In genomic region chr5:177373806-177374205, GRCh38 we compare ENCODE assay signal across 20 cellular contexts. TPM values are rescaled to one million over a fixed set of nuclear protein-coding genes. Genes with fewer than 3 reads are reported as not detected.
A peak's percentile ranks its signal among the peaks of the same experiment; 100 is the strongest.
DNase-seq lines count a peak whose midpoint lies in the region; ATAC-seq and TF ChIP-seq lines count a peak whose summit lies in the region.
"Had no signal": no experiment of that assay in that cellular context is flagged by ENCODE, and none has a peak within 500 bp of the region (broad histone marks: within the 10 kb centered on the region; RNA-seq: fewer than 3 reads in every experiment).

No MANE protein-coding gene starts in this region.

- no peak for ATAC-seq in natural killer cell
- ATAC-seq in natural killer cell treated with Interleukin-12 subunit alpha and Interleukin-12 subunit beta and Interleukin-15 and Interleukin-18, amount 100 ng/mL, for 72 hours: no peak
- no peak for ATAC-seq in activated T-helper 17 cell treated with anti-CD3 and anti-CD28 coated beads, Interleukin-2, amount 50 U/mL, for 72 hours (replicated peaks)
- peak; percentile 48 for ATAC-seq in left lobe of liver
- no peak for ATAC-seq in HG02840 (IDR thresholded peaks at IDR 0.05; ENCODE audit: low FRiP score, unreplicated experiment)
- ATAC-seq in GM18909 (IDR thresholded peaks at IDR 0.05; ENCODE audit: poor library complexity, unreplicated experiment): no peak
- ATAC-seq in SK-N-SH treated with all-trans-retinoic acid at 6 μM for 48 hours: no peak
- ATAC-seq: HCT116; mucosa of descending colon; stimulated activated memory B cell treated with anti-CD40 and anti-IgM and Interleukin-4, amounts not matched to agents 10 μg/mL and 1 μg/mL and 100 μg/mL, for 72 hours had no signal

- no peaks in the 10 kb centered on the region for H3K27me3 Mint-ChIP-seq in natural killer cell (ENCODE audit: low read depth in 2 of 2)
- no peaks in the 10 kb centered on the region for H3K27me3 Mint-ChIP-seq in natural killer cell treated with Interleukin-12 subunit alpha and Interleukin-12 subunit beta and Interleukin-15 and Interleukin-18, amount 100 ng/mL, for 72 hours
- no peaks in the 10 kb centered on the region for H3K27me3 Mint-ChIP-seq in activated T-helper 17 cell treated with anti-CD3 and anti-CD28 coated beads, Interleukin-2, amount 50 U/mL, for 72 hours
- H3K27me3 Mint-ChIP-seq: stimulated activated memory B cell treated with anti-CD40 and anti-IgM and Interleukin-4, amounts not matched to agents 10 μg/mL and 1 μg/mL and 100 μg/mL, for 72 hours had no signal

- DNase-seq in natural killer cell (no peak), left lobe of liver (ENCODE audit: low spot score) (peak; percentile 96)
- DNase-seq in natural killer cell treated with Interleukin-12 subunit alpha and Interleukin-12 subunit beta and Interleukin-15 and Interleukin-18, amount 100 ng/mL, for 72 hours (ENCODE audit: low spot score): no peak
- no peak for DNase-seq in stimulated activated CD4-positive, alpha-beta T cell treated with anti-CD3 and anti-CD28 coated beads, Interleukin-4, amount 100 ng/mL, for 24 hours
- DNase-seq: activated CD4-positive, alpha-beta T cell treated with anti-CD3 and anti-CD28 coated beads for 1 hour; activated T-cell treated with anti-CD3 and anti-CD28 coated beads, Interleukin-2, amount 50 U/mL, for 48 hours; dorsolateral prefrontal cortex; mucosa of descending colon; NCI-H774; ovary; Peyer's patch; small intestine had no signal

- no peaks in the 10 kb centered on the region for H3K36me3 Mint-ChIP-seq in natural killer cell
- H3K36me3 Mint-ChIP-seq in natural killer cell treated with Interleukin-12 subunit alpha and Interleukin-12 subunit beta and Interleukin-15 and Interleukin-18, amount 100 ng/mL, for 72 hours: peaks cover 6% of the 10 kb centered on the region
- peaks cover 39% of the 10 kb centered on the region for H3K36me3 Mint-ChIP-seq in activated T-helper 17 cell treated with anti-CD3 and anti-CD28 coated beads, Interleukin-2, amount 50 U/mL, for 72 hours (ENCODE audit: low read depth)

- intact Hi-C loops in natural killer cell (cut with micrococcal nuclease): no loop called here

- peaks cover 16 to 26% of the 10 kb centered on the region in 2 donors for H3K4me1 Mint-ChIP-seq in natural killer cell
- H3K4me1 Mint-ChIP-seq in natural killer cell treated with Interleukin-12 subunit alpha and Interleukin-12 subunit beta and Interleukin-15 and Interleukin-18, amount 100 ng/mL, for 72 hours (ENCODE audit: low read depth in 2 of 2): peaks cover 15 to 19% of the 10 kb centered on the region in 2 donors
- peaks cover 36% of the 10 kb centered on the region for H3K4me1 Mint-ChIP-seq in activated T-helper 17 cell treated with anti-CD3 and anti-CD28 coated beads, Interleukin-2, amount 50 U/mL, for 72 hours

- no peak for TF ChIP-seq CTCF in natural killer cell (IDR thresholded peaks at IDR 0.05)

- peak overlapping the region in 1 of 2 donors; percentile 38 for H3K27ac Mint-ChIP-seq in natural killer cell
- H3K27ac Mint-ChIP-seq in natural killer cell treated with Interleukin-12 subunit alpha and Interleukin-12 subunit beta and Interleukin-15 and Interleukin-18, amount 100 ng/mL, for 72 hours: no peak overlapping the region
- H3K27ac Mint-ChIP-seq in activated T-helper 17 cell treated with anti-CD3 and anti-CD28 coated beads, Interleukin-2, amount 50 U/mL, for 72 hours: peak overlapping the region; percentile 81

- H3K9me3 Mint-ChIP-seq in natural killer cell: no peaks in the 10 kb centered on the region
- no peaks in the 10 kb centered on the region for H3K9me3 Mint-ChIP-seq in natural killer cell treated with Interleukin-12 subunit alpha and Interleukin-12 subunit beta and Interleukin-15 and Interleukin-18, amount 100 ng/mL, for 72 hours
- no peaks in the 10 kb centered on the region for H3K9me3 Mint-ChIP-seq in activated T-helper 17 cell treated with anti-CD3 and anti-CD28 coated beads, Interleukin-2, amount 50 U/mL, for 72 hours
- H3K9me3 Mint-ChIP-seq: stimulated activated memory B cell treated with anti-CD40 and anti-IgM and Interleukin-4, amounts not matched to agents 10 μg/mL and 1 μg/mL and 100 μg/mL, for 72 hours had no signal

- peak overlapping the region; percentile 21 for H3K4me3 Mint-ChIP-seq in natural killer cell
- H3K4me3 Mint-ChIP-seq in natural killer cell treated with Interleukin-12 subunit alpha and Interleukin-12 subunit beta and Interleukin-15 and Interleukin-18, amount 100 ng/mL, for 72 hours: no peak overlapping the region
- peak overlapping the region; percentile 66 for H3K4me3 Mint-ChIP-seq in activated T-helper 17 cell treated with anti-CD3 and anti-CD28 coated beads, Interleukin-2, amount 50 U/mL, for 72 hours
- H3K4me3 Mint-ChIP-seq: stimulated activated memory B cell treated with anti-CD40 and anti-IgM and Interleukin-4, amounts not matched to agents 10 μg/mL and 1 μg/mL and 100 μg/mL, for 72 hours had no signal

TF ChIP-seq in SK-N-SH treated with all-trans-retinoic acid at 6 μM for 48 hours, 23 proteins besides CTCF, POLR2A, EP300 and RAD21 (continues in another document):
- TF ChIP-seq PATZ1 (CRISPR knock-in tag; IDR thresholded peaks at IDR 0.05; ENCODE audit: borderline replicate concordance): no peak
- no peak for TF ChIP-seq ESRRG (CRISPR knock-in tag; IDR thresholded peaks at IDR 0.05)
- no peak for TF ChIP-seq PPARA (CRISPR knock-in tag; IDR thresholded peaks at IDR 0.05; ENCODE audit: borderline replicate concordance)
- no peak for TF ChIP-seq ARNTL (CRISPR knock-in tag; IDR thresholded peaks at IDR 0.05; ENCODE audit: borderline replicate concordance, low read depth)
- no peak for TF ChIP-seq BACH2 (CRISPR knock-in tag; IDR thresholded peaks at IDR 0.05; ENCODE audit: borderline replicate concordance)
- TF ChIP-seq ZNF8 (CRISPR knock-in tag; IDR thresholded peaks at IDR 0.05): no peak
- no peak for TF ChIP-seq POU6F1 (CRISPR knock-in tag; IDR thresholded peaks at IDR 0.05; ENCODE audit: borderline replicate concordance, low read depth)
- TF ChIP-seq ZC3H10 (CRISPR knock-in tag; IDR thresholded peaks at IDR 0.05): no peak
- no peak for TF ChIP-seq ZNF70 (CRISPR knock-in tag; IDR thresholded peaks at IDR 0.05)
- no peak for TF ChIP-seq RARB (CRISPR knock-in tag; IDR thresholded peaks at IDR 0.05)
- TF ChIP-seq GLIS3 (CRISPR knock-in tag; IDR thresholded peaks at IDR 0.05): no peak
- no peak for TF ChIP-seq ISL1 (CRISPR knock-in tag; IDR thresholded peaks at IDR 0.05)

RNA-seq across cellular contexts. Expression of gene SLC34A1, which starts 10.4 kb away (rescaled TPM):
- total RNA-seq in natural killer cell (under 1 TPM; 0.50 to 0.66 (median 0.63) TPM), left lobe of liver (3.0 TPM)
- total RNA-seq in natural killer cell treated with Interleukin-12 subunit alpha and Interleukin-12 subunit beta and Interleukin-15 and Interleukin-18, amount 100 ng/mL, for 72 hours: not detected
- 1 to 10 TPM in 1 of 2 donors, under 1 TPM in 1; 0.56 to 1.1 TPM for total RNA-seq in activated T-helper 17 cell treated with anti-CD3 and anti-CD28 coated beads, Interleukin-2, amount 50 U/mL, for 72 hours
- total RNA-seq: dorsolateral prefrontal cortex; hepatocyte; mucosa of descending colon; ovary; T-helper 1 cell treated with Interleukin-12 subunit alpha and Interleukin-12 subunit beta and Interleukin-4 antibody, amounts not matched to agents 30 ng/mL and 1 ng/mL, for 36 hours had no signal

RNA-seq across cellular contexts. Expression of gene RGS14, which starts 16.1 kb away (rescaled TPM):
- total RNA-seq in natural killer cell (10 to 100 TPM; 57.3 to 87.0 (median 66.1) TPM), left lobe of liver (34.6 TPM)
- 10 to 100 TPM; 26.5 to 45.4 TPM for total RNA-seq in natural killer cell treated with Interleukin-12 subunit alpha and Interleukin-12 subunit beta and Interleukin-15 and Interleukin-18, amount 100 ng/mL, for 72 hours
- 100 to 1,000 TPM in 1 of 2 donors, 10 to 100 TPM in 1; 45.5 to 102 TPM for total RNA-seq in activated T-helper 17 cell treated with anti-CD3 and anti-CD28 coated beads, Interleukin-2, amount 50 U/mL, for 72 hours

RNA-seq across cellular contexts. Expression of gene LMAN2, which starts 22.3 kb away (rescaled TPM):
- total RNA-seq in natural killer cell: 100 to 1,000 TPM; 112 to 124 (median 114) TPM
- total RNA-seq in natural killer cell treated with Interleukin-12 subunit alpha and Interleukin-12 subunit beta and Interleukin-15 and Interleukin-18, amount 100 ng/mL, for 72 hours: 100 to 1,000 TPM; 136 to 150 TPM
- 100 to 1,000 TPM in 1 of 2 donors, 10 to 100 TPM in 1; 94.3 to 122 TPM for total RNA-seq in activated T-helper 17 cell treated with anti-CD3 and anti-CD28 coated beads, Interleukin-2, amount 50 U/mL, for 72 hours
- 162 TPM for total RNA-seq in left lobe of liver

RNA-seq across cellular contexts. Expression of gene PFN3, which starts 26.7 kb away (rescaled TPM):
- not detected for total RNA-seq in natural killer cell
- not detected for total RNA-seq in natural killer cell treated with Interleukin-12 subunit alpha and Interleukin-12 subunit beta and Interleukin-15 and Interleukin-18, amount 100 ng/mL, for 72 hours
- not detected for total RNA-seq in activated T-helper 17 cell treated with anti-CD3 and anti-CD28 coated beads, Interleukin-2, amount 50 U/mL, for 72 hours
- total RNA-seq in left lobe of liver: not detected
- total RNA-seq: dorsolateral prefrontal cortex; hepatocyte; mucosa of descending colon; ovary; Peyer's patch; T-helper 1 cell treated with Interleukin-12 subunit alpha and Interleukin-12 subunit beta and Interleukin-4 antibody, amounts not matched to agents 30 ng/mL and 1 ng/mL, for 36 hours had no signal

RNA-seq across cellular contexts. Expression of gene F12, which starts 35.6 kb away (rescaled TPM):
- total RNA-seq in natural killer cell (1 to 10 TPM in 1 of 3 donors, under 1 TPM in 2; 0.66 to 1.7 (median 0.93) TPM), left lobe of liver (292 TPM)
- total RNA-seq in natural killer cell treated with Interleukin-12 subunit alpha and Interleukin-12 subunit beta and Interleukin-15 and Interleukin-18, amount 100 ng/mL, for 72 hours: under 1 TPM in 1 of 2 donors, not detected in 1; 0.45 TPM
- 1 to 10 TPM; 3.7 to 4.6 TPM for total RNA-seq in activated T-helper 17 cell treated with anti-CD3 and anti-CD28 coated beads, Interleukin-2, amount 50 U/mL, for 72 hours
